15 cellular contexts compared by ENCODE assay signal in genomic region chr12:121634836-121635235, GRCh38. TPM values are rescaled to one million over a fixed set of nuclear protein-coding genes. Genes with fewer than 3 reads are reported as not detected.
A peak's percentile ranks its signal among the peaks of the same experiment; 100 is the strongest.
DNase-seq lines count a peak whose midpoint lies in the region; ATAC-seq and TF ChIP-seq lines count a peak whose summit lies in the region.
"Had no signal": no experiment of that assay in that cellular context is flagged by ENCODE, and none has a peak within 500 bp of the region (broad histone marks: within the 10 kb centered on the region; RNA-seq: fewer than 3 reads in every experiment).

No MANE protein-coding gene starts in this region.

- no peak overlapping the region for H3K4me2 ChIP-seq in osteoblast (ENCODE audit: insufficient read depth, low read length)

- peaks cover 49% of the 10 kb centered on the region for H3K79me2 ChIP-seq in osteoblast (ENCODE audit: insufficient read depth, low read length)

- no peak overlapping the region for H3K4me3 ChIP-seq in CD4-positive, CD25-positive, alpha-beta regulatory T cell (ENCODE audit: low read depth, low read length)
- H3K4me3 ChIP-seq in effector memory CD4-positive, alpha-beta T cell (ENCODE audit: insufficient read depth, low read depth, low read length, poor library complexity, severe bottlenecking), result no peak overlapping the region
- H3K4me3 ChIP-seq in osteoblast (ENCODE audit: insufficient read depth, low read length) (no peak overlapping the region), heart left ventricle (no peak overlapping the region)
- H3K4me3 ChIP-seq: vagina had no signal

- no peaks in the 10 kb centered on the region for H3K27me3 ChIP-seq in CD4-positive, CD25-positive, alpha-beta regulatory T cell (ENCODE audit: control insufficient read depth, insufficient read depth, low read length)
- no peaks in the 10 kb centered on the region for H3K27me3 ChIP-seq in effector memory CD4-positive, alpha-beta T cell (replicated peaks; ENCODE audit: control insufficient read depth, insufficient read depth, low read length, poor library complexity, severe bottlenecking)
- H3K27me3 ChIP-seq in osteoblast (ENCODE audit: insufficient read depth, low read length) (no peaks in the 10 kb centered on the region), heart left ventricle (no peaks in the 10 kb centered on the region)
- H3K27me3 ChIP-seq: vagina had no signal

- no peak for TF ChIP-seq POLR2A in heart left ventricle (IDR thresholded peaks at IDR 0.05)

- peaks cover 6 to 81% (median 51%) of the 10 kb centered on the region in 4 donors for H3K4me1 Mint-ChIP-seq in CD4-positive, CD25-positive, alpha-beta regulatory T cell

- TF ChIP-seq CTCF in osteoblast (IDR thresholded peaks at IDR 0.05; ENCODE audit: extremely low read depth, low read depth, low read length), result no peak
- no peak for TF ChIP-seq CTCF in heart left ventricle (IDR thresholded peaks at IDR 0.05)

- no peaks in the 10 kb centered on the region for H3K9me3 Mint-ChIP-seq in CD4-positive, CD25-positive, alpha-beta regulatory T cell
- H3K9me3 Mint-ChIP-seq: H9 had no signal

- no peaks in the 10 kb centered on the region for H3K27me3 Mint-ChIP-seq in CD4-positive, CD25-positive, alpha-beta regulatory T cell

- intact Hi-C loops in heart left ventricle (cut with DNase I), result loop anchor here in 2 of 10 donors (5.0 kb wide), 2 partner anchors 32 to 42 kb away; partner anchors contain the start of gene MORN3 (in 1 of the 2)

- peaks cover 74% of the 10 kb centered on the region for H3K4me1 ChIP-seq in CD4-positive, CD25-positive, alpha-beta regulatory T cell (ENCODE audit: control insufficient read depth, insufficient read depth, low read length, poor library complexity, severe bottlenecking)
- H3K4me1 ChIP-seq in effector memory CD4-positive, alpha-beta T cell (ENCODE audit: control insufficient read depth, insufficient read depth, low read length, poor library complexity, severe bottlenecking), result peaks cover 58% of the 10 kb centered on the region
- H3K4me1 ChIP-seq in osteoblast (ENCODE audit: insufficient read depth, low read length), result peaks cover under 1% of the 10 kb centered on the region
- peaks cover 0 to 53% (median 8%) of the 10 kb centered on the region in 12 donors for H3K4me1 ChIP-seq in heart left ventricle

- peak overlapping the region; percentile 29 for H3K27ac ChIP-seq in CD4-positive, CD25-positive, alpha-beta regulatory T cell (ENCODE audit: insufficient read depth, low read length, poor library complexity, severe bottlenecking)
- H3K27ac ChIP-seq in KOPT-K1 (ENCODE audit: low read depth, low read length, poor library complexity, severe bottlenecking) (peak overlapping the region; percentile 91), osteoblast (ENCODE audit: low read depth, low read length) (no peak overlapping the region), heart left ventricle (no peak overlapping the region)
- H3K27ac ChIP-seq in effector memory CD4-positive, alpha-beta T cell (ENCODE audit: insufficient read depth, low read length, poor library complexity, severe bottlenecking), result peak overlapping the region; percentile 18
- H3K27ac ChIP-seq: C4-2B, vagina had no signal

- peaks cover 12% of the 10 kb centered on the region for H3K36me3 Mint-ChIP-seq in CD4-positive, CD25-positive, alpha-beta regulatory T cell

- no peak overlapping the region for H2AFZ ChIP-seq in osteoblast (ENCODE audit: low read length)

- no peaks in the 10 kb centered on the region for H3K9me3 ChIP-seq in CD4-positive, CD25-positive, alpha-beta regulatory T cell (ENCODE audit: control insufficient read depth in 2 of 2, low read length in 2 of 2)
- H3K9me3 ChIP-seq in KOPT-K1 (ENCODE audit: insufficient read depth, low read length, poor library complexity, severe bottlenecking), result no peaks in the 10 kb centered on the region
- no peaks in the 10 kb centered on the region for H3K9me3 ChIP-seq in effector memory CD4-positive, alpha-beta T cell (ENCODE audit: control insufficient read depth, low read length)
- no peaks in the 10 kb centered on the region for H3K9me3 ChIP-seq in osteoblast (ENCODE audit: low read depth, low read length)
- no peaks in the 10 kb centered on the region for H3K9me3 ChIP-seq in heart left ventricle
- H3K9me3 ChIP-seq: vagina had no signal

- DNase-seq in CD4-positive, CD25-positive, alpha-beta regulatory T cell, result no peak
- no peak for DNase-seq in effector memory CD4-positive, alpha-beta T cell
- peak; percentile 38 for DNase-seq in osteoblast (ENCODE audit: insufficient read length, low spot score, missing footprints)
- DNase-seq in heart left ventricle, result no peak
- DNase-seq: foreskin fibroblast; H9; NCI-H2227 treated with DMSO at 0.1 percent for 48 hours; NK-92 treated with Interleukin-12 subunit alpha and Interleukin-12 subunit beta, amount 100 ng/mL, for 24 hours; occipital lobe had no signal

- ATAC-seq in CD4-positive, CD25-positive, alpha-beta regulatory T cell (ENCODE audit: low read depth in 2 of 2), result no peak
- ATAC-seq in heart left ventricle (no peak), HG03280 (IDR thresholded peaks at IDR 0.05; ENCODE audit: unreplicated experiment) (no peak), HG03039 (IDR thresholded peaks at IDR 0.05; ENCODE audit: unreplicated experiment) (no peak)
- ATAC-seq: Right ventricle myocardium inferior had no signal

- peaks cover 9% of the 10 kb centered on the region for H3K36me3 ChIP-seq in CD4-positive, CD25-positive, alpha-beta regulatory T cell (ENCODE audit: control insufficient read depth, insufficient read depth, low read length)
- peaks cover 47% of the 10 kb centered on the region for H3K36me3 ChIP-seq in KOPT-K1 (ENCODE audit: insufficient read depth, low read length)
- peaks cover 8% of the 10 kb centered on the region for H3K36me3 ChIP-seq in effector memory CD4-positive, alpha-beta T cell (ENCODE audit: control insufficient read depth, insufficient read depth, low read length)
- H3K36me3 ChIP-seq in osteoblast (ENCODE audit: insufficient read depth, low read length), result no peaks in the 10 kb centered on the region
- H3K36me3 ChIP-seq in heart left ventricle, result no peaks in the 10 kb centered on the region
- H3K36me3 ChIP-seq: vagina had no signal

- H3K4me3 Mint-ChIP-seq in CD4-positive, CD25-positive, alpha-beta regulatory T cell, result peak overlapping the region; percentile 43 to 70 (median 60)

- H3K27ac Mint-ChIP-seq in CD4-positive, CD25-positive, alpha-beta regulatory T cell, result peak overlapping the region; percentile 79 to 97 (median 94)

- H4K20me1 ChIP-seq in osteoblast (ENCODE audit: insufficient read depth, low read length), result peaks cover 4% of the 10 kb centered on the region

- 71 to 87% (median 82%) methylated on average over 12 to 13 of the region's 13 CpGs for WGBS in heart left ventricle, 4 donors

RNA-seq across cellular contexts. Expression of gene ORAI1, which starts 8.5 kb away (rescaled TPM):
- total RNA-seq in CD4-positive, CD25-positive, alpha-beta regulatory T cell, result 53.5 TPM
- 100 to 1,000 TPM; 142 to 181 (median 173) TPM for polyA plus RNA-seq in CD4-positive, CD25-positive, alpha-beta regulatory T cell
- total RNA-seq in osteoblast, result 7.2 and 7.7 TPM in 2 replicates
- 10 to 100 TPM in 4 of 9 donors, 1 to 10 TPM in 5; 6.9 to 15.7 (median 9.5) TPM for total RNA-seq in heart left ventricle
- polyA plus RNA-seq in heart left ventricle, result 10 to 100 TPM in 1 of 2 donors, 1 to 10 TPM in 1; 4.5 to 18.8 TPM

RNA-seq across cellular contexts. Expression of gene MORN3, which starts 34.6 kb away (rescaled TPM):
- total RNA-seq in CD4-positive, CD25-positive, alpha-beta regulatory T cell, result 5.6 TPM
- 1 to 10 TPM; 2.3 to 7.3 (median 4.9) TPM for polyA plus RNA-seq in CD4-positive, CD25-positive, alpha-beta regulatory T cell
- total RNA-seq in osteoblast, result 0.88 and 1.4 TPM in 2 replicates
- total RNA-seq in heart left ventricle, result under 1 TPM in 5 of 9 donors, not detected in 4; 0.07 to 0.27 (median 0.20) TPM
- polyA plus RNA-seq in heart left ventricle, result under 1 TPM; 0.08 to 0.18 TPM
- total RNA-seq: vagina had no signal

RNA-seq across cellular contexts. Expression of gene KDM2B, which starts 54.0 kb away (rescaled TPM):
- total RNA-seq in CD4-positive, CD25-positive, alpha-beta regulatory T cell, result 128 TPM
- polyA plus RNA-seq in CD4-positive, CD25-positive, alpha-beta regulatory T cell, result 10 to 100 TPM in 3 of 4 donors, 1 to 10 TPM in 1; 9.4 to 12.2 (median 11.0) TPM
- total RNA-seq in osteoblast (29.8 and 32.6 TPM in 2 replicates), heart left ventricle (10 to 100 TPM in 6 of 9 donors, 1 to 10 TPM in 3; 7.9 to 24.7 (median 11.9) TPM)
- polyA plus RNA-seq in heart left ventricle, result 1 to 10 TPM; 7.3 to 9.9 TPM

Comparison
In these comparisons a context has a peak if more than half of its experiments do, and no peak if none do; other contexts are left out.
1. H3K27ac ChIP-seq: peak in CD4-positive, CD25-positive, alpha-beta regulatory T cell (single experiment), KOPT-K1 (single experiment) and effector memory CD4-positive, alpha-beta T cell (single experiment); none in osteoblast (single experiment) and heart left ventricle (0 of 12).